1 cellular context compared by ENCODE assay signal in genomic region chr14:34539407-34540180, GRCh38.
TF ChIP-seq lines count a peak whose summit lies in the region.

Gene EAPP, minus strand, starts transcription at chr14:34539701. Its CDS starts 73 bp downstream, at chr14:34539628.

TF ChIP-seq in HCT116, 20 proteins besides CTCF, POLR2A, EP300 and RAD21 (continued from another document):
- TF ChIP-seq CBX3 (IDR thresholded peaks at IDR 0.05; ENCODE audit: low read depth) (peak; percentile 64; the same call in 1 of the 2 replicates), YY1 (IDR thresholded peaks at IDR 0.05; ENCODE audit: extremely low read depth, insufficient replicate concordance, low read depth, low read length) (peak; percentile 12), SIN3A (IDR thresholded peaks at IDR 0.05; ENCODE audit: low read depth) (peak; percentile 83), POLR2AphosphoS5 (IDR thresholded peaks at IDR 0.05; ENCODE audit: low read depth, low read length) (peak; percentile 92), SP1 (IDR thresholded peaks at IDR 0.05; ENCODE audit: low read depth) (no peak; the same call in 1 of the 2 replicates), ELF1 (IDR thresholded peaks at IDR 0.05; ENCODE audit: borderline replicate concordance, low read depth) (peak; percentile 64), EZH2phosphoT487 (IDR thresholded peaks at IDR 0.05; ENCODE audit: borderline replicate concordance) (no peak), EGR1 (IDR thresholded peaks at IDR 0.05; ENCODE audit: low read depth) (0 out of 2 replicates have a peak, but pooled peaks have one; percentile 55), FOSL1 (IDR thresholded peaks at IDR 0.05; ENCODE audit: low read depth) (no peak), SRF (IDR thresholded peaks at IDR 0.05; ENCODE audit: low read depth) (no peak)
